9 cellular contexts compared by ENCODE assay signal in the genomic region with DNA sequence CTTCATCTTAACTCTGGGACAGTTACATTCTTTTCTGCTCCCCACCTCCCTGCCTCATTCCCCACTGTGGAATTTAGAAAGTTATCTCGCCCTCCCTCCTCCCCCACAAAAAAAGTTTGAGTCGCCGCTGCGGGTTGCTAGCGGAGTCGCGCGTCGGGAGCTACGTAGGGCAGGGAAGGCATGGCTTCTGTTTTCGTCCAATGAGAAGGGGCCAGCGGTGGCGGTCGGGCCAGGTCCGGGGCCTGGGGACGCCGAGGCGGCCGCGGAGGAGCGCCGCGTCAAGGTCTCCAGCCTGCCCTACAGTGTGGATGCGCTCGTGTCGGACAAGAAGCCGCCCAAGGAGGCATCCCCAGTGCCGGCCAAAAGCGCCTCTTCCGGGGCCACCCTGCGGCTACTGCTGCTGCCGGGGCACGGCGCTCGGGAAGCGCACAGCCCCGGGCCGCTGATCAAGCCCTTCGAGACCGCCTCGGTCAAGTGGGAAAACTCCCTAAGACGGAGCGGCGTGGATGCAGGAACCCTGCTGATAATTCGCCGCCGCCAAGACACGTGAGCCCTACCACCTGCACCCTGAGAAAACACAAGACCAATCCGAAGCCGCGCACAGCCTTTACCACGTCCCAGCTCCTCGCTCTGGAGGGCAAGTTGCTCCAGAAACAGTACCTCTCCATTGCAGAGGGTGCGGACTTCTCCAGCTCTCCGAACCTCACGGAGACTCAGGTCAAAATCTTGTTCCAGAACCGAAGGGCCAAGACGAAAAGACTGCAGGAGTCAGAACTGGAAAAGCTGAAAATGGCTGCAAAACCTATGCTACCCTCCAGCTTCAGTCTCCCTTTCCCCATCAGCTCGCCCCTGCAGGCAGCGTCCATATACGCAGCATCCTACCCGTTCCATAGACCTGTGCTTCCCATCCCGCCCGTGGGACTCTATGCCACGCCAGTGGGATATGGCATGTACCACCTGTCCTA. TPM values are rescaled to one million over a fixed set of nuclear protein-coding genes. Genes with fewer than 3 reads are reported as not detected.
DNase-seq lines count a peak whose midpoint lies in the region; ATAC-seq and TF ChIP-seq lines count a peak whose summit lies in the region.
"Had no signal": no experiment of that assay in that cellular context is flagged by ENCODE, and none has a peak within 500 bp of the region (broad histone marks: within the 10 kb centered on the region; RNA-seq: fewer than 3 reads in every experiment).

No MANE protein-coding gene starts in this region.

- peak overlapping the region; percentile 74 for H3K4me2 ChIP-seq in skeletal muscle satellite cell (ENCODE audit: low read length)

- H3K4me3 ChIP-seq in right atrium auricular region (peak overlapping the region; percentile 33 to 55), skeletal muscle satellite cell (ENCODE audit: low read length) (peak overlapping the region; percentile 45)

- DNase-seq in AG20443 (ENCODE audit: low spot score) (peak; percentile 24), NCI-H510A (lab: John Stamatoyannopoulos, UW) (peak; percentile 38), activated gamma-delta T cell (lab: John Stamatoyannopoulos, UW) (peak; percentile 39), right atrium auricular region (ENCODE audit: low spot score) (no peak), SIG-M5 treated with dmso at 0.1 percent for 504 hours (lab: John Stamatoyannopoulos, UW; ENCODE audit: unreplicated experiment) (no peak)
- DNase-seq in NK-92 treated with Interleukin-12 subunit alpha and Interleukin-12 subunit beta, amount 100 ng/mL, for 24 hours (lab: John Stamatoyannopoulos, UW), result no peak

- H3K27me3 ChIP-seq in right atrium auricular region (no peaks in the 10 kb centered on the region), skeletal muscle satellite cell (ENCODE audit: control insufficient read depth, insufficient read depth, low read length) (peaks cover 85% of the 10 kb centered on the region)

- no peak for TF ChIP-seq CTCF in right atrium auricular region (IDR thresholded peaks at IDR 0.05)

- H3K9me3 ChIP-seq in right atrium auricular region, result no peaks in the 10 kb centered on the region
- H3K9me3 ChIP-seq in skeletal muscle satellite cell (replicated peaks; ENCODE audit: low read length), result no peaks in the 10 kb centered on the region
- H3K9me3 ChIP-seq: adrenal gland had no signal

- H3K36me3 ChIP-seq in right atrium auricular region (no peaks in the 10 kb centered on the region), skeletal muscle satellite cell (ENCODE audit: insufficient read depth, low read length) (no peaks in the 10 kb centered on the region)
- H3K36me3 ChIP-seq: adrenal gland had no signal

- H3K4me1 ChIP-seq in right atrium auricular region (peaks cover 0 to 12% of the 10 kb centered on the region in 2 donors), skeletal muscle satellite cell (ENCODE audit: control insufficient read depth, insufficient read depth, low read length) (no peaks in the 10 kb centered on the region)

- ATAC-seq in GM21526 (IDR thresholded peaks at IDR 0.05; ENCODE audit: low FRiP score, unreplicated experiment), result no peak

- no peak overlapping the region for H3K27ac ChIP-seq in right atrium auricular region
- H3K27ac ChIP-seq: adrenal gland had no signal

- H3K9ac ChIP-seq in skeletal muscle satellite cell (ENCODE audit: low read depth, low read length), result no peak overlapping the region

RNA-seq across cellular contexts. Expression of gene OR4D1, which starts 8.9 kb away (rescaled TPM):
- not detected for total RNA-seq in right atrium auricular region
- total RNA-seq in skeletal muscle satellite cell (2012; rRNA removed), result not detected in 2 replicates
- total RNA-seq: adrenal gland had no signal

RNA-seq across cellular contexts. Expression of gene OR4D2, which starts 9.7 kb away (rescaled TPM):
- total RNA-seq in right atrium auricular region, result not detected
- not detected in 2 replicates for total RNA-seq in skeletal muscle satellite cell (2012; rRNA removed)
- total RNA-seq: adrenal gland had no signal

RNA-seq across cellular contexts. Expression of gene EPX, which starts 35.4 kb away (rescaled TPM):
- not detected for total RNA-seq in right atrium auricular region
- not detected in 2 replicates for total RNA-seq in skeletal muscle satellite cell (2012; rRNA removed)
- total RNA-seq: adrenal gland had no signal

Comparison
In these comparisons a context has a peak if more than half of its experiments do, and no peak if none do; other contexts are left out.
1. DNase-seq: peak in AG20443 (single experiment), NCI-H510A (single experiment) and activated gamma-delta T cell (single experiment); none in right atrium auricular region (single experiment), NK-92 treated with Interleukin-12 subunit alpha and Interleukin-12 subunit beta, amount 100 ng/mL, for 24 hours (single experiment) and SIG-M5 treated with dmso at 0.1 percent for 504 hours (single experiment).